Comparison of ENCODE assay signal across 24 cellular contexts in the genomic region with DNA sequence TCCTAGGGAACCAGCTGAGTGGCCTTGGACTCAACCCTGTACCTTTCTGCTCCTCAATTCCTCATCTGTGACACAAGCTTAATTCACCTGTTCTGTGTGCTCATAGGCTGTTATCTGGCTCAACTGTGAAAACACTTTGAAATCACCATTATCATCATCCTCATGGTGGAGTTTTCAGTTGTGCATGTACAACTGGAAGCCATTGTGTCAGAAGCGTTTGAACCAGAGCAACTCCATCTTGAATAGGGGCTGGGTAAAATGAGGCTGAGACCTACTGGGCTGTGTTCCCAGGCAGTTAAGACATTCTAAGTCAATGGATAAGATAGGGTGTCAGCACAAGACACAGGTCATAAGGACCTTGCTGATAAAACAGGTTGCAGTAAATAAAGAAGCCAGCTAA.
"Had no signal": no experiment of that assay in that cellular context is flagged by ENCODE, and none has a peak within 500 bp of the region (broad histone marks: within the 10 kb centered on the region; RNA-seq: fewer than 3 reads in every experiment).

No MANE protein-coding gene starts in this region.

- H3K4me3 Mint-ChIP-seq: activated CD8-positive, alpha-beta T cell treated with anti-CD3 and anti-CD28 coated beads, Interleukin-2, amount 10 ng/mL, durations not matched to agents 7 days and 5 days; activated naive CD8-positive, alpha-beta T cell treated with anti-CD3 and anti-CD28 coated beads, Interleukin-2, amount 50 U/mL, for 24 hours; T-helper 1 cell treated with Interleukin-12 subunit alpha and Interleukin-12 subunit beta and Interleukin-4 antibody, amounts not matched to agents 30 μg/mL and 1 μg/mL, for 36 hours had no signal

- FAIRE-seq: bronchial epithelial cell had no signal

- H3K9me3 ChIP-seq: ascending aorta, body of pancreas, Peyer's patch, SJSA1 had no signal

- H3K27ac Mint-ChIP-seq: activated CD8-positive, alpha-beta T cell treated with anti-CD3 and anti-CD28 coated beads, Interleukin-2, amount 10 ng/mL, durations not matched to agents 7 days and 5 days; activated naive CD4-positive, alpha-beta T cell treated with anti-CD3 and anti-CD28 coated beads, Interleukin-2, amount 50 U/mL, for 72 hours; activated naive CD8-positive, alpha-beta T cell treated with anti-CD3 and anti-CD28 coated beads, Interleukin-2, amount 50 U/mL, for 24 hours; T-helper 1 cell treated with Interleukin-12 subunit alpha and Interleukin-12 subunit beta and Interleukin-4 antibody, amounts not matched to agents 30 μg/mL and 1 μg/mL, for 36 hours had no signal

- H3K27ac ChIP-seq: ascending aorta, body of pancreas, SJSA1 had no signal

- H3K36me3 ChIP-seq: ascending aorta, Peyer's patch, SJSA1 had no signal

- H3K4me3 ChIP-seq: ascending aorta, body of pancreas, Peyer's patch, SJSA1 had no signal

- ATAC-seq: activated CD8-positive, alpha-beta T cell treated with anti-CD3 and anti-CD28 coated beads, Interleukin-2, amount 10 ng/mL, durations not matched to agents 7 days and 5 days; activated naive CD4-positive, alpha-beta T cell treated with anti-CD3 and anti-CD28 coated beads, Interleukin-2, amount 50 U/mL, for 72 hours; activated naive CD8-positive, alpha-beta T cell treated with anti-CD3 and anti-CD28 coated beads, Interleukin-2, amount 50 U/mL, for 24 hours; body of pancreas; SK-N-SH treated with all-trans-retinoic acid at 6 μM for 48 hours had no signal

- H3K27me3 ChIP-seq: ascending aorta, body of pancreas, Peyer's patch, SJSA1 had no signal

- DNase-seq: activated CD4-positive, alpha-beta T cell treated with anti-CD3 and anti-CD28 coated beads for 48 hours; activated CD4-positive, alpha-beta T cell treated with anti-CD3 and anti-CD28 coated beads, Interleukin-2, amount 50 U/mL, for 4 hours; activated CD4-positive, CD25-positive, alpha-beta regulatory T cell treated with anti-CD3 and anti-CD28 coated beads, Interleukin-2, amount 50 U/mL, for 72 hours; activated CD8-positive, alpha-beta memory T cell treated with anti-CD3 and anti-CD28 coated beads, Interleukin-2, amount 50 U/mL, for 48 hours; activated CD8-positive, alpha-beta T cell treated with anti-CD3 and anti-CD28 coated beads, Interleukin-2, amount 10 ng/mL, durations not matched to agents 7 days and 5 days; activated naive CD8-positive, alpha-beta T cell treated with anti-CD3 and anti-CD28 coated beads, Interleukin-2, amount 50 U/mL, for 24 hours; activated T-cell treated with anti-CD3 and anti-CD28 coated beads, Interleukin-2, amount 50 U/mL, for 1 hour; amniotic stem cell; body of pancreas; central memory CD4-positive, alpha-beta T cell; NCI-H1092; NCI-H1694; NCI-H2029; NCI-H510A treated with DMSO at 0.1 percent for 48 hours; NCI-H69; Peyer's patch; SHP77; SW 1271 had no signal
